In genomic region chr9:107733530-107733907, GRCh38 we compare ENCODE assay signal across 10 cellular contexts.
A peak's percentile ranks its signal among the peaks of the same experiment; 100 is the strongest.
DNase-seq lines count a peak whose midpoint lies in the region; TF ChIP-seq lines count a peak whose summit lies in the region.
"Had no signal": no experiment of that assay in that cellular context is flagged by ENCODE, and none has a peak within 500 bp of the region (broad histone marks: within the 10 kb centered on the region; RNA-seq: fewer than 3 reads in every experiment).

No MANE protein-coding gene starts in this region.

- no peak overlapping the region for H3K4me3 Mint-ChIP-seq in H9
- H3K4me3 Mint-ChIP-seq: neural crest cell had no signal

- no peaks in the 10 kb centered on the region for H4K20me1 ChIP-seq in H9 (ENCODE audit: control insufficient read depth, insufficient read depth, insufficient read length)

- H4K5ac ChIP-seq in H9 (ENCODE audit: insufficient read length, low read depth, low read length): no peak overlapping the region

- H3K4me2 ChIP-seq in H9 (ENCODE audit: insufficient read depth, insufficient read length, low read length) (no peak overlapping the region), neuronal stem cell (ENCODE audit: insufficient read depth, low read length, poor library complexity, severe bottlenecking) (no peak overlapping the region)

- H2BK20ac ChIP-seq in H9 (ENCODE audit: low read depth, low read length, poor library complexity, severe bottlenecking): no peak overlapping the region

- TF ChIP-seq CTCF in stomach (IDR thresholded peaks at IDR 0.05) (no peak), H9 (conservative IDR thresholded peaks at IDR 0.05) (no peak)

- H3K36me3 Mint-ChIP-seq in H9 (ENCODE audit: insufficient read depth in 1 of 3, low read depth in 3 of 3): no peaks in the 10 kb centered on the region; a peak in 1 of 7 replicates

- H3K79me1 ChIP-seq in H9 (ENCODE audit: insufficient read depth, low read depth, low read length, poor library complexity, severe bottlenecking) (no peaks in the 10 kb centered on the region), neuronal stem cell (ENCODE audit: low read depth, low read length) (no peaks in the 10 kb centered on the region)

- WGBS in stomach, 5 donors: 11 to 62% (median 29%) methylated on average over 5 of the region's 5 CpGs
- WGBS in H9 (ENCODE audit: extremely low coverage, insufficient read length, low lambda C conversion rate): no CpG with 5 or more reads among the region's 5 CpGs
- no CpG with 5 or more reads among the region's 5 CpGs for WGBS in neuronal stem cell (ENCODE audit: extremely low coverage in 2 of 2, insufficient read length in 2 of 2, insufficient replicate concordance in 1 of 2), 2 donors

- H2AK5ac ChIP-seq in H9 (ENCODE audit: insufficient read length, low read length) (no peak overlapping the region), neuronal stem cell (ENCODE audit: low read depth, low read length) (no peak overlapping the region)

- H3K79me2 ChIP-seq in H9 (ENCODE audit: insufficient read depth, low read length): no peaks in the 10 kb centered on the region

- intact Hi-C loops in stomach (cut with DNase I; ENCODE audit: low total_unique reads): loop anchor here (10.0 kb wide), 1 partner anchor 249 kb away; the partner anchor contains the start of gene KLF4

- no peaks in the 10 kb centered on the region for H3K9me3 ChIP-seq in stomach
- no peaks in the 10 kb centered on the region for H3K9me3 ChIP-seq in H9 (ENCODE audit: control insufficient read depth, low read depth, low read length)
- no peaks in the 10 kb centered on the region for H3K9me3 ChIP-seq in neuronal stem cell (replicated peaks in 1 of 2; ENCODE audit: control insufficient read depth in 2 of 2, insufficient read depth in 1 of 2, low read depth in 1 of 2, low read length in 2 of 2)

- peak; percentile 47 for DNase-seq in HS-27A (ENCODE audit: low read depth)
- DNase-seq in caudate nucleus (lab: John Stamatoyannopoulos, UW): peak in 28 of 61 donors; percentile 4 to 36 (median 14)
- DNase-seq in stomach: peak; percentile 56
- DNase-seq in NCI-H1092 (lab: John Stamatoyannopoulos, UW): no peak
- DNase-seq in H9: no peak
- no peak for DNase-seq in neuronal stem cell (ENCODE audit: low spot score)
- DNase-seq in amniotic stem cell (lab: John Stamatoyannopoulos, UW): no peak
- DNase-seq: activated CD8-positive, alpha-beta memory T cell treated with anti-CD3 and anti-CD28 coated beads for 24 hours had no signal

- TF ChIP-seq EP300 in stomach (IDR thresholded peaks at IDR 0.05): no peak

- H3K27me3 Mint-ChIP-seq in H9 (ENCODE audit: low read depth): no peaks in the 10 kb centered on the region; the same call in 1 of the 2 replicates

- H3K4me3 ChIP-seq in stomach (peak overlapping the region in 1 of 4 donors; percentile 22), neuronal stem cell (ENCODE audit: low read length in 2 of 2) (no peak overlapping the region)

- no peak overlapping the region; a peak in 2 of 7 replicates for H3K27ac Mint-ChIP-seq in H9

- H3K56ac ChIP-seq in H9 (ENCODE audit: insufficient read length, low read depth, low read length): no peak overlapping the region

- H4K91ac ChIP-seq in H9 (ENCODE audit: insufficient read length, low read depth, low read length) (no peak overlapping the region), neuronal stem cell (ENCODE audit: low read depth, low read length, poor library complexity) (no peak overlapping the region)

- H3K14ac ChIP-seq in H9 (ENCODE audit: insufficient read depth, low read length) (no peak overlapping the region), neuronal stem cell (ENCODE audit: low read length) (no peak overlapping the region)

- peaks cover 3 to 8% of the 10 kb centered on the region in 2 experiments; a peak in 3 of 4 replicates for H3K4me1 Mint-ChIP-seq in H9
- H3K4me1 Mint-ChIP-seq: neural crest cell had no signal

- H3K4ac ChIP-seq in H9 (ENCODE audit: low read depth, low read length): no peak overlapping the region
- H3K4ac ChIP-seq in neuronal stem cell (ENCODE audit: low read length): no peak overlapping the region

- H2BK15ac ChIP-seq in H9 (ENCODE audit: low read depth, low read length): no peak overlapping the region
- H2BK15ac ChIP-seq in neuronal stem cell (ENCODE audit: low read length): no peak overlapping the region

- no peak overlapping the region for H4K8ac ChIP-seq in H9 (replicated peaks; ENCODE audit: insufficient read length, low read depth, low read length)
- no peak overlapping the region for H4K8ac ChIP-seq in neuronal stem cell (ENCODE audit: low read depth, low read length)

- H2BK120ac ChIP-seq in H9 (ENCODE audit: low read depth, low read length, poor library complexity, severe bottlenecking): no peak overlapping the region
- H2BK120ac ChIP-seq in neuronal stem cell (ENCODE audit: low read depth, low read length): no peak overlapping the region

- TF ChIP-seq POLR2A in stomach (IDR thresholded peaks at IDR 0.05): no peak

- H3K23ac ChIP-seq in H9 (ENCODE audit: insufficient read length, low read depth, low read length) (no peak overlapping the region), neuronal stem cell (ENCODE audit: low read depth, low read length, poor library complexity) (no peak overlapping the region)

- H2AFZ ChIP-seq in H9 (ENCODE audit: low read length) (no peak overlapping the region), neuronal stem cell (ENCODE audit: low read length) (no peak overlapping the region)

- no peaks in the 10 kb centered on the region for H3K36me3 ChIP-seq in stomach
- no peaks in the 10 kb centered on the region for H3K36me3 ChIP-seq in neuronal stem cell (replicated peaks in 1 of 2; ENCODE audit: control insufficient read depth in 2 of 2, insufficient read depth in 2 of 2, low read length in 2 of 2)

- no peak overlapping the region for H3T11ph ChIP-seq in H9 (ENCODE audit: low read length)

- no peak overlapping the region for H3K9ac ChIP-seq in H9 (ENCODE audit: extremely low read depth, insufficient read length, low read length)
- no peak overlapping the region for H3K9ac ChIP-seq in neuronal stem cell (ENCODE audit: low read depth, low read length, poor library complexity)

- no peak overlapping the region for H3K18ac ChIP-seq in H9 (ENCODE audit: insufficient read length, low read depth, low read length)
- H3K18ac ChIP-seq in neuronal stem cell (ENCODE audit: low read length): no peak overlapping the region

- H3K9me3 Mint-ChIP-seq in H9: no peaks in the 10 kb centered on the region
- H3K9me3 Mint-ChIP-seq: neural crest cell had no signal

- H2BK5ac ChIP-seq in H9 (ENCODE audit: insufficient read length, low read length): no peak overlapping the region
- H2BK5ac ChIP-seq in neuronal stem cell (ENCODE audit: low read length): no peak overlapping the region

- H3K27me3 ChIP-seq in layer of hippocampus (ENCODE audit: control insufficient read depth, insufficient read depth, low read length) (no peaks in the 10 kb centered on the region), stomach (no peaks in the 10 kb centered on the region), H9 (ENCODE audit: insufficient read depth, low read length) (no peaks in the 10 kb centered on the region), neuronal stem cell (ENCODE audit: control insufficient read depth in 3 of 3, insufficient read depth in 3 of 3, low read depth in 1 of 3, low read length in 3 of 3) (no peaks in the 10 kb centered on the region)

- H3K27ac ChIP-seq in caudate nucleus (ENCODE audit: low read depth, low read length): peak overlapping the region; percentile 74
- peak overlapping the region; percentile 63 for H3K27ac ChIP-seq in layer of hippocampus (ENCODE audit: low read depth, low read length)
- peak overlapping the region; percentile 28 to 90 (median 83) for H3K27ac ChIP-seq in stomach
- H3K27ac ChIP-seq in H9 (ENCODE audit: insufficient read length, low read depth, low read length): no peak overlapping the region
- no peak overlapping the region for H3K27ac ChIP-seq in neuronal stem cell (replicated peaks; ENCODE audit: low read length)

- no peak overlapping the region for H2BK12ac ChIP-seq in H9 (ENCODE audit: insufficient read length, low read depth, low read length)
- no peak overlapping the region for H2BK12ac ChIP-seq in neuronal stem cell (ENCODE audit: low read length)

- H3K4me1 ChIP-seq in stomach (peaks cover 8 to 45% (median 23%) of the 10 kb centered on the region in 4 donors), H9 (ENCODE audit: insufficient read depth, low read length) (no peaks in the 10 kb centered on the region), neuronal stem cell (ENCODE audit: control insufficient read depth in 2 of 2, insufficient read depth in 1 of 2, low read depth in 1 of 2, low read length in 2 of 2) (peaks cover 0 to 1% of the 10 kb centered on the region in 2 donors)

- H3K23me2 ChIP-seq in H9 (ENCODE audit: insufficient read length, low read depth, low read length, poor library complexity, severe bottlenecking): no peaks in the 10 kb centered on the region

Comparison
In these comparisons a context has a peak if more than half of its experiments do, and no peak if none do; other contexts are left out.
1. DNase-seq: peak in HS-27A (single experiment) and stomach (single experiment); none in NCI-H1092 (single experiment), H9 (single experiment), neuronal stem cell (single experiment) and amniotic stem cell (single experiment).
2. H3K27ac ChIP-seq: peak in caudate nucleus (single experiment), layer of hippocampus (single experiment) and stomach (5 of 5); none in H9 (single experiment) and neuronal stem cell (single experiment).